8 cellular contexts compared by ENCODE assay signal in the genomic region with DNA sequence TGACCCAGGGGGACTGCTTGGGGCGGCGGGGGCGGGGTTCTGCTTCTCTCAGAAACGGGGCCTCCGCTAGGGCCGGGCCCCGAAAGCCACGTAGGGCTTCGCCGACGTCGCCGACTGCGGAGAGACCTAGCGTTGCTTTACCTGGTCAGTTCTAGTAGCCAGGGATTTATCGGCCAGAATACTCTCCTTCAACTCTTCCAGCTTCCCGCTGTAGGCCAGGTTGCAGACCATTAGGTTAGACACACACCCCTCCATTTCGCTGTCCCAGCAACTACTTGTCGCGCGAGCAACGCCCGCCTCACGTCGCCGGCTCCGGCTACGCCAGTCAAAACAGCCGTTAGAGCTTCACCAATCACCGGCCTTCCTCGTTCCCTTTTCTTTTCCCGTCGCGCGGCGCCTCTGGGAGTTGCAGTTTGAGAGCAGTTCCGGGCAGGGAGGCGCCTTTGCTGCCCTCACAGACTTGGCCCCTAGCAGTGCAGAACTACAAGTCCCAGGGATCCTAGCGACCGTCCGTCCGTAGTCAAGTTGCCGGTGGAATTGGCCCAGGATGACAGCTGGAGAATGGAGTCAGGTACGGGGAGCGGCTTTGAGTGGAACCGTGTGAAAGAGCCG. TPM values are rescaled to one million over a fixed set of nuclear protein-coding genes. Genes with fewer than 3 reads are reported as not detected.
DNase-seq lines count a peak whose midpoint lies in the region; ATAC-seq and TF ChIP-seq lines count a peak whose summit lies in the region.

A gene with protein sequence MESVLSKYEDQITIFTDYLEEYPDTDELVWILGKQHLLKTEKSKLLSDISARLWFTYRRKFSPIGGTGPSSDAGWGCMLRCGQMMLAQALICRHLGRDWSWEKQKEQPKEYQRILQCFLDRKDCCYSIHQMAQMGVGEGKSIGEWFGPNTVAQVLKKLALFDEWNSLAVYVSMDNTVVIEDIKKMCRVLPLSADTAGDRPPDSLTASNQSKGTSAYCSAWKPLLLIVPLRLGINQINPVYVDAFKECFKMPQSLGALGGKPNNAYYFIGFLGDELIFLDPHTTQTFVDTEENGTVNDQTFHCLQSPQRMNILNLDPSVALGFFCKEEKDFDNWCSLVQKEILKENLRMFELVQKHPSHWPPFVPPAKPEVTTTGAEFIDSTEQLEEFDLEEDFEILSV (plus strand): TSS at position 513 of the 612 bp plus-strand sequence. CDS start 49 bp downstream, at position 562.
A gene with protein sequence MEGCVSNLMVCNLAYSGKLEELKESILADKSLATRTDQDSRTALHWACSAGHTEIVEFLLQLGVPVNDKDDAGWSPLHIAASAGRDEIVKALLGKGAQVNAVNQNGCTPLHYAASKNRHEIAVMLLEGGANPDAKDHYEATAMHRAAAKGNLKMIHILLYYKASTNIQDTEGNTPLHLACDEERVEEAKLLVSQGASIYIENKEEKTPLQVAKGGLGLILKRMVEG (minus strand): TSS at position 277 of the 612 bp plus-strand sequence. CDS start 22 bp downstream, at position 255.

- no peaks in the 10 kb centered on the region for H3K9me3 ChIP-seq in CD8-positive, alpha-beta memory T cell (ENCODE audit: low read length)

- peak; percentile 77 to 93 (median 87) for DNase-seq in CD8-positive, alpha-beta memory T cell
- DNase-seq in HL-60 (ENCODE audit: low read depth in 1 of 2, low spot score in 1 of 2) (peak; percentile 70 to 94), NCI-H82 treated with DMSO at 0.1 percent for 48 hours (lab: John Stamatoyannopoulos, UW; ENCODE audit: unreplicated experiment) (peak; percentile 89), ecto neural progenitor cell (ENCODE audit: low spot score) (peak; percentile 96), lower leg skin (ENCODE audit: low spot score in 2 of 2) (peak; percentile 93 to 98)
- peak; percentile 84 to 89 for DNase-seq in activated CD4-positive, alpha-beta T cell treated with anti-CD3 and anti-CD28 coated beads, Interleukin-2, amount 50 U/mL, for 48 hours
- peak; percentile 77 to 89 for DNase-seq in stimulated activated CD4-positive, alpha-beta T cell treated with anti-CD3 and anti-CD28 coated beads, Interleukin-4, amount 100 ng/mL, for 4 hours

- peak within 1 kb of the TSS; percentile 91 for H3K4me3 ChIP-seq in CD8-positive, alpha-beta memory T cell (ENCODE audit: low read length)
- H3K4me3 ChIP-seq in HL-60 (replicated peaks; ENCODE audit: insufficient read depth, low read length) (peak within 1 kb of the TSS; percentile 60), lower leg skin (ENCODE audit: low read depth, poor library complexity, severe bottlenecking) (peak within 1 kb of the TSS; percentile 50)

- intact Hi-C loops in lower leg skin (cut with DNase I; ENCODE audit: low total_unique reads) = no loop called here

- TF ChIP-seq POLR2A in lower leg skin (IDR thresholded peaks at IDR 0.05) = peak in 1 of 2 donors; percentile 50

- 0 to 40% methylated on average over 31 to 47 of the region's 47 CpGs for WGBS in lower leg skin, 2 donors

- CTCF ChIA-PET in CD8-positive, alpha-beta memory T cell (lab: Charles Lee) = no interaction called here

- H3K36me3 Mint-ChIP-seq in CD8-positive, alpha-beta memory T cell = peaks cover 0 to 12% (median under 1%) of the 10 kb centered on the region in 3 donors

- peaks cover 0 to 2% of the 10 kb centered on the region in 2 donors for H3K27me3 Mint-ChIP-seq in CD8-positive, alpha-beta memory T cell

- H3K27ac Mint-ChIP-seq in CD8-positive, alpha-beta memory T cell = no peak within 1 kb of the TSS

- peak; percentile 96 for ATAC-seq in GM19467 (IDR thresholded peaks at IDR 0.05; ENCODE audit: unreplicated experiment)

- POLR2A ChIA-PET in CD8-positive, alpha-beta memory T cell (lab: Charles Lee) = no interaction called here

- peaks cover 11 to 24% (median 13%) of the 10 kb centered on the region in 3 donors for H3K4me1 Mint-ChIP-seq in CD8-positive, alpha-beta memory T cell

- H3K9me3 Mint-ChIP-seq in CD8-positive, alpha-beta memory T cell = no peaks in the 10 kb centered on the region

- peak within 1 kb of the TSS; percentile 86 for H3K27ac ChIP-seq in CD8-positive, alpha-beta memory T cell (ENCODE audit: low read depth, low read length)
- H3K27ac ChIP-seq in HL-60 (replicated peaks) = peak within 1 kb of the TSS; percentile 78

- peaks cover 4% of the 10 kb centered on the region for H3K4me1 ChIP-seq in CD8-positive, alpha-beta memory T cell (ENCODE audit: insufficient read depth, low read length)

- peaks cover 5% of the 10 kb centered on the region for H3K36me3 ChIP-seq in CD8-positive, alpha-beta memory T cell (ENCODE audit: insufficient read depth, low read length)

- no peaks in the 10 kb centered on the region for H3K27me3 ChIP-seq in CD8-positive, alpha-beta memory T cell (ENCODE audit: insufficient read depth, low read length, poor library complexity, severe bottlenecking)
- H3K27me3 ChIP-seq in HL-60 (ENCODE audit: insufficient read depth, poor library complexity, severe bottlenecking) = no peaks in the 10 kb centered on the region

- TF ChIP-seq CTCF in HL-60 (IDR thresholded peaks at IDR 0.05; ENCODE audit: insufficient read depth, low read length) (no peak), lower leg skin (IDR thresholded peaks at IDR 0.05) (no peak)

- no peak within 1 kb of the TSS for H3K4me3 Mint-ChIP-seq in CD8-positive, alpha-beta memory T cell

RNA-seq across cellular contexts. Expression of the first gene that starts in this region (rescaled TPM):
- total RNA-seq in CD8-positive, alpha-beta memory T cell = 10 to 100 TPM; 10.7 to 10.8 TPM
- 20.4 TPM for polyA plus RNA-seq in CD8-positive, alpha-beta memory T cell
- 1 to 10 TPM; 3.8 to 9.1 (median 6.5) TPM for total RNA-seq in lower leg skin

RNA-seq across cellular contexts. Expression of the second gene that starts in this region (rescaled TPM):
- total RNA-seq in CD8-positive, alpha-beta memory T cell = 10 to 100 TPM; 40.4 to 43.0 TPM
- polyA plus RNA-seq in CD8-positive, alpha-beta memory T cell = 55.2 TPM
- 10 to 100 TPM; 23.4 to 42.5 (median 36.0) TPM for total RNA-seq in lower leg skin

Comparison
In these comparisons a context has a peak if more than half of its experiments do, and no peak if none do; other contexts are left out.
1. Peak in every context shown above with its lines: DNase-seq, ATAC-seq, H3K4me3 ChIP-seq and H3K27ac ChIP-seq.